1 cellular context compared by ENCODE assay signal in the genomic region with DNA sequence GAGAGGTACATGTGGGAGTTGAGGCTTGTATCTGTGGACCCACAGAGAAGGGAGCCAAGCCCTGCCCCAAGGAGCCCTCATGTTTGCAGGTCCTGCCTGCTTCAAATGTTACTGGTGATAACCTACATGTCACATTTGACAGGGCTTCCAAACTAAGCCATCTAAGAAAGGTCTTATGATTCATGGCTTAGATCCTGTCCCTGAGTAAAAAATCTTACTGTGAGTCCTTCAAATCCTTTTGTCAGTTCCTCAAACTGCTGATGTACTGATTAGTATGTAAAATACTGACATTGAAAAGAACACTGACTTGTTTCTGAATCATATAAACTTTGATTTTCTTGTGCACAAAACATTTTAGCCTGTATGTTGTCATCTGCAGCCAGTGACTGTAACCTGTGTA.
TF ChIP-seq lines count a peak whose summit lies in the region.

No MANE protein-coding gene starts in this region.

TF ChIP-seq in HepG2, 621 proteins besides CTCF, POLR2A, EP300 and RAD21 (continued from another document):
- TF ChIP-seq FLYWCH1 (CRISPR knock-in tag; IDR thresholded peaks at IDR 0.05) (no peak), GRHL1 (CRISPR knock-in tag; conservative IDR thresholded peaks at IDR 0.05) (no peak), ZNF501 (CRISPR knock-in tag; IDR thresholded peaks at IDR 0.05) (no peak), SKIL (CRISPR knock-in tag; IDR thresholded peaks at IDR 0.05; ENCODE audit: borderline replicate concordance) (no peak), ISX (CRISPR knock-in tag; conservative IDR thresholded peaks at IDR 0.05) (no peak), ZNF772 (CRISPR knock-in tag; IDR thresholded peaks at IDR 0.05) (no peak), GMEB2 (CRISPR knock-in tag; IDR thresholded peaks at IDR 0.05; ENCODE audit: low read depth) (no peak), RFXANK (CRISPR knock-in tag; IDR thresholded peaks at IDR 0.05) (no peak), ISL2 (CRISPR knock-in tag; IDR thresholded peaks at IDR 0.05) (no peak), ONECUT2 (CRISPR knock-in tag; IDR thresholded peaks at IDR 0.05) (no peak)
TF ChIP-seq in HepG2: peak in this region for 0.
